26 cellular contexts compared by ENCODE assay signal in genomic region chr2:6168485-6168884, GRCh38.
DNase-seq lines count a peak whose midpoint lies in the region; ATAC-seq and TF ChIP-seq lines count a peak whose summit lies in the region.
"Had no signal": no experiment of that assay in that cellular context is flagged by ENCODE, and none has a peak within 500 bp of the region (broad histone marks: within the 10 kb centered on the region; RNA-seq: fewer than 3 reads in every experiment).

No MANE protein-coding gene starts in this region.

- H3K4me1 ChIP-seq in GM23338 (ENCODE audit: insufficient read depth), result no peaks in the 10 kb centered on the region
- H3K4me1 ChIP-seq: SJSA1 had no signal

- H3K27ac ChIP-seq in GM23338 (ENCODE audit: low read depth), result no peak overlapping the region
- H3K27ac ChIP-seq: SJSA1 had no signal

- no peak overlapping the region for H3K4me3 Mint-ChIP-seq in memory B cell
- H3K4me3 Mint-ChIP-seq in glutamatergic neuron (ENCODE audit: unreplicated experiment), result no peak overlapping the region
- no peak overlapping the region for H3K4me3 Mint-ChIP-seq in GM23338
- H3K4me3 Mint-ChIP-seq: CD4-positive, alpha-beta memory T cell had no signal

- no peak overlapping the region for H3K4me3 ChIP-seq in Jurkat, Clone E6-1 (ENCODE audit: low read length)
- H3K4me3 ChIP-seq in GM23338, result no peak overlapping the region
- H3K4me3 ChIP-seq: SJSA1 had no signal

- no peaks in the 10 kb centered on the region for H4K20me1 ChIP-seq in GM23338 (replicated peaks; ENCODE audit: insufficient read depth)

- H3K36me3 Mint-ChIP-seq in memory B cell, result no peaks in the 10 kb centered on the region
- peaks cover under 1% of the 10 kb centered on the region for H3K36me3 Mint-ChIP-seq in glutamatergic neuron (ENCODE audit: unreplicated experiment)
- H3K36me3 Mint-ChIP-seq in GM23338 (ENCODE audit: low read depth), result no peaks in the 10 kb centered on the region
- H3K36me3 Mint-ChIP-seq: CD4-positive, alpha-beta memory T cell had no signal

- DNase-seq in Jurkat, Clone E6-1 (ENCODE audit: low read depth, low spot score), result peak; percentile 90
- DNase-seq in memory B cell (ENCODE audit: low spot score in 2 of 2) (no peak), glutamatergic neuron (no peak), GM23338 (ENCODE audit: low spot score) (no peak), cerebellar nuclear complex (lab: John Stamatoyannopoulos, UW) (no peak)
- DNase-seq in activated CD4-positive, alpha-beta T cell treated with anti-CD3 and anti-CD28 coated beads, Interleukin-2, amount 50 U/mL, for 4 hours, result no peak
- DNase-seq: C1 segment of cervical spinal cord; CD4-positive, alpha-beta memory T cell; COR-L47; DMS53; H7; Karpas-422; NCI-H1092 treated with DMSO at 0.1 percent for 48 hours; NCI-H1436; NCI-H187; NCI-H2081 treated with DMSO at 0.1 percent for 48 hours; NCI-H2171; NCI-H345; NCI-H524; NCI-H774; NK-92 treated with Interleukin-12 subunit alpha and Interleukin-12 subunit beta, amount 100 ng/mL, for 24 hours; Right ventricle myocardium superior; RPMI8226 had no signal

- H3K4me1 Mint-ChIP-seq in memory B cell (peaks cover 7% of the 10 kb centered on the region), glutamatergic neuron (ENCODE audit: low read depth, unreplicated experiment) (peaks cover 9% of the 10 kb centered on the region), GM23338 (no peaks in the 10 kb centered on the region)
- H3K4me1 Mint-ChIP-seq: CD4-positive, alpha-beta memory T cell had no signal

- H3K27me3 Mint-ChIP-seq in memory B cell, result no peaks in the 10 kb centered on the region
- H3K27me3 Mint-ChIP-seq in glutamatergic neuron (ENCODE audit: unreplicated experiment), result no peaks in the 10 kb centered on the region
- H3K27me3 Mint-ChIP-seq in GM23338 (ENCODE audit: insufficient read depth, low read depth, poor library complexity), result no peaks in the 10 kb centered on the region
- H3K27me3 Mint-ChIP-seq: CD4-positive, alpha-beta memory T cell had no signal

- ATAC-seq in GM18868 (IDR thresholded peaks at IDR 0.05; ENCODE audit: unreplicated experiment) (peak; percentile 82), HG02884 (IDR thresholded peaks at IDR 0.05; ENCODE audit: unreplicated experiment) (peak; percentile 55), memory B cell (ENCODE audit: low read depth) (peak; percentile 41), GM23338 (no peak)

- H3K36me3 ChIP-seq in GM23338 (ENCODE audit: insufficient read depth), result 0 out of 2 replicates have a peak, but pooled peaks cover 3% of the 10 kb centered on the region
- H3K36me3 ChIP-seq: SJSA1 had no signal

- TF ChIP-seq CTCF in glutamatergic neuron (IDR thresholded peaks at IDR 0.05; ENCODE audit: partially characterized antibody, unreplicated experiment), result no peak
- TF ChIP-seq CTCF in GM23338 (conservative IDR thresholded peaks at IDR 0.05; ENCODE audit: low read depth in 2 of 2), result no peak

- H3K9me3 Mint-ChIP-seq in memory B cell (peaks cover 3% of the 10 kb centered on the region), glutamatergic neuron (ENCODE audit: unreplicated experiment) (no peaks in the 10 kb centered on the region), GM23338 (peaks cover 83% of the 10 kb centered on the region)

- H3K27ac Mint-ChIP-seq in memory B cell (no peak overlapping the region), glutamatergic neuron (ENCODE audit: unreplicated experiment) (no peak overlapping the region), GM23338 (no peak overlapping the region)
- H3K27ac Mint-ChIP-seq: CD4-positive, alpha-beta memory T cell had no signal

- no peaks in the 10 kb centered on the region for H3K27me3 ChIP-seq in GM23338 (ENCODE audit: insufficient read depth)
- H3K27me3 ChIP-seq: SJSA1 had no signal

- no peaks in the 10 kb centered on the region for H3K79me2 ChIP-seq in GM23338 (replicated peaks; ENCODE audit: insufficient read depth)

- H3K9me2 ChIP-seq in GM23338 (ENCODE audit: insufficient read depth), result no peaks in the 10 kb centered on the region

- H3F3A ChIP-seq in GM23338 (replicated peaks; ENCODE audit: low read depth), result no peaks in the 10 kb centered on the region

- H2AFZ ChIP-seq in GM23338, result no peak overlapping the region

- no peak overlapping the region for H3K4me2 ChIP-seq in GM23338

TF ChIP-seq in GM23338, 12 proteins besides CTCF, POLR2A, EP300 and RAD21 (continues in another document):
- no peak for TF ChIP-seq JUNB (IDR thresholded peaks at IDR 0.05; ENCODE audit: unreplicated experiment)
- no peak for TF ChIP-seq ZNF114 (CRISPR knock-in tag; IDR thresholded peaks at IDR 0.05)
- TF ChIP-seq CREB1 (CRISPR knock-in tag; IDR thresholded peaks at IDR 0.05; ENCODE audit: low read depth), result no peak
- no peak for TF ChIP-seq EZH2phosphoT487 (IDR thresholded peaks at IDR 0.05; ENCODE audit: unreplicated experiment)
- no peak for TF ChIP-seq ZNF462 (CRISPR knock-in tag; IDR thresholded peaks at IDR 0.05)
- TF ChIP-seq ZNF331 (CRISPR knock-in tag; IDR thresholded peaks at IDR 0.05; ENCODE audit: low read depth), result no peak
- no peak for TF ChIP-seq EZH2 (IDR thresholded peaks at IDR 0.05; ENCODE audit: low read depth, unreplicated experiment)
- no peak for TF ChIP-seq STAT1 (IDR thresholded peaks at IDR 0.05; ENCODE audit: unreplicated experiment)
